ENCODE assay signal across 8 cellular contexts in the genomic region with DNA sequence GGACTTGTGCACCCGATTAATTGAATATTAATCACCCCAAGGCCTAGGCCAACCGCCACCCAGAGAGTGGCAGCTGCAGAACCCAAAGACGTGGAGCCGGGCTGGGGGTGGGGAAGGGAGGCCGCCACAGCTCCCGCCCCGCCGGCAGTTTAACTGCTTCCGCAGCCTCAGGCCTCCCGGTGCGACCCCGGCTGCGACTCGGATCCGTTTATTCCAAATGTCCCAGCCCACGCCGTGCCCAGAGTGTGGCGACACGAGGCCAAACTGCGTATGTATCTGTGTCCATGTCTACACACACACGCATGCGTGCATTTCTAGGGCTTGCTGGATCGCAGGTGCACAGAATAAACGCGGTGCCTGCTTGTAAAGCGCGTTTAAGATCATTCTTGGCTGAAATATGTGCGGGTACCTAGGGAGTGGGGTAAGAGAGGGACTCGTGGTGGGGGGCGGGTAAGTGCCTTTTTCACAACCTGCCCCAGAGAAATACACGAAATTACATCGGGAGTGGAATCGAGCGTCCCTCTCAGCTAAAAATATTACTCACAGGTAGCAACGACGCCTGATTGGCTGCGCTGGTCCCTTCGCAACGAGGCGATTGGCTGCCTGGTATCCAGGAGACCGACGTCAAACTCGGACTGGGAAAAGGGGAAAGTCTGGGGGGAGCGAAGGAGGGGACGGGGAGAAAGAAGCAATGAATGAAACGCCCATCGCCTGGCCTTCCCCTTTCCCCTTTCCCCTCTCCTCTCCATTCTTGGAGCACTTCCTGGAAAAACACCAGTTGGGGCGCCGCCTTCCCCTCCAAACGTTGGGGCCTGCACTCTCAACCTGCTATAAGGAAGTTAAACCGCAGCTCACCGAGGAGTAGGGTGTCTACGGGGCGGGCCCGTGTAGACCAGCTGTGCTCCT. TPM values are rescaled to one million over a fixed set of nuclear protein-coding genes. Genes with fewer than 3 reads are reported as not detected.
DNase-seq lines count a peak whose midpoint lies in the region; ATAC-seq, FAIRE-seq and TF ChIP-seq lines count a peak whose summit lies in the region.

No MANE protein-coding gene starts in this region.

- no peak for FAIRE-seq in D721Med (lab: Jason Lieb, UNC)

- TF ChIP-seq EP300 in Ishikawa (IDR thresholded peaks at IDR 0.05; ENCODE audit: borderline replicate concordance), result peak; percentile 43; the same call in 1 of the 2 replicates

- no peak for TF ChIP-seq RAD21 in Ishikawa (IDR thresholded peaks at IDR 0.05; ENCODE audit: low read depth)

- H3K9me3 ChIP-seq in mononuclear cell (ENCODE audit: low read depth, low read length), result no peaks in the 10 kb centered on the region

- no peak for TF ChIP-seq CTCF in D721Med (IDR thresholded peaks at IDR 0.05; ENCODE audit: insufficient read depth, missing control alignments)

- peak overlapping the region; percentile 99 for H3K27ac ChIP-seq in epithelial cell of prostate

- peak overlapping the region; percentile 80 for H3K4me3 ChIP-seq in mononuclear cell (ENCODE audit: low read length)

- H3K4me1 ChIP-seq in mononuclear cell (ENCODE audit: insufficient read depth, low read length), result peaks cover 47% of the 10 kb centered on the region

- ATAC-seq in GM21576 (IDR thresholded peaks at IDR 0.05; ENCODE audit: unreplicated experiment), result peak; percentile 27

- H3K27me3 ChIP-seq in mononuclear cell (ENCODE audit: insufficient read depth, low read length), result no peaks in the 10 kb centered on the region

- DNase-seq in D721Med (ENCODE audit: insufficient read length, low spot score) (peak; percentile 61), OCI-M1 (lab: John Stamatoyannopoulos, UW) (peak; percentile 96), activated T-cell treated with anti-CD3 and anti-CD28 coated beads for 48 hours (ENCODE audit: low read depth) (peak; percentile 75), epithelial cell of prostate (ENCODE audit: low read depth, low spot score) (peak; percentile 87)
- peak; percentile 57 to 78 for DNase-seq in stimulated activated CD8-positive, alpha-beta memory T cell treated with anti-CD3 and anti-CD28 coated beads, Interleukin-2, amount 100 ng/mL, for 48 hours (ENCODE audit: low read depth in 2 of 2)

TF ChIP-seq in Ishikawa, 13 proteins besides CTCF, POLR2A, EP300 and RAD21:
- 0 out of 2 replicates have a peak, but pooled peaks have one; percentile 27 for TF ChIP-seq YY1 (IDR thresholded peaks at IDR 0.05; ENCODE audit: low read depth)
- TF ChIP-seq NFIC (IDR thresholded peaks at IDR 0.05), result no peak
- TF ChIP-seq, protein P1, sequence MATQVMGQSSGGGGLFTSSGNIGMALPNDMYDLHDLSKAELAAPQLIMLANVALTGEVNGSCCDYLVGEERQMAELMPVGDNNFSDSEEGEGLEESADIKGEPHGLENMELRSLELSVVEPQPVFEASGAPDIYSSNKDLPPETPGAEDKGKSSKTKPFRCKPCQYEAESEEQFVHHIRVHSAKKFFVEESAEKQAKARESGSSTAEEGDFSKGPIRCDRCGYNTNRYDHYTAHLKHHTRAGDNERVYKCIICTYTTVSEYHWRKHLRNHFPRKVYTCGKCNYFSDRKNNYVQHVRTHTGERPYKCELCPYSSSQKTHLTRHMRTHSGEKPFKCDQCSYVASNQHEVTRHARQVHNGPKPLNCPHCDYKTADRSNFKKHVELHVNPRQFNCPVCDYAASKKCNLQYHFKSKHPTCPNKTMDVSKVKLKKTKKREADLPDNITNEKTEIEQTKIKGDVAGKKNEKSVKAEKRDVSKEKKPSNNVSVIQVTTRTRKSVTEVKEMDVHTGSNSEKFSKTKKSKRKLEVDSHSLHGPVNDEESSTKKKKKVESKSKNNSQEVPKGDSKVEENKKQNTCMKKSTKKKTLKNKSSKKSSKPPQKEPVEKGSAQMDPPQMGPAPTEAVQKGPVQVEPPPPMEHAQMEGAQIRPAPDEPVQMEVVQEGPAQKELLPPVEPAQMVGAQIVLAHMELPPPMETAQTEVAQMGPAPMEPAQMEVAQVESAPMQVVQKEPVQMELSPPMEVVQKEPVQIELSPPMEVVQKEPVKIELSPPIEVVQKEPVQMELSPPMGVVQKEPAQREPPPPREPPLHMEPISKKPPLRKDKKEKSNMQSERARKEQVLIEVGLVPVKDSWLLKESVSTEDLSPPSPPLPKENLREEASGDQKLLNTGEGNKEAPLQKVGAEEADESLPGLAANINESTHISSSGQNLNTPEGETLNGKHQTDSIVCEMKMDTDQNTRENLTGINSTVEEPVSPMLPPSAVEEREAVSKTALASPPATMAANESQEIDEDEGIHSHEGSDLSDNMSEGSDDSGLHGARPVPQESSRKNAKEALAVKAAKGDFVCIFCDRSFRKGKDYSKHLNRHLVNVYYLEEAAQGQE (IDR thresholded peaks at IDR 0.05; ENCODE audit: low read depth), result no peak
- TF ChIP-seq ZBTB7A (IDR thresholded peaks at IDR 0.05; ENCODE audit: low read depth), result peak; percentile 58; the same call in 1 of the 2 replicates
- no peak for TF ChIP-seq TEAD4 (IDR thresholded peaks at IDR 0.05)
- TF ChIP-seq, protein P2, sequence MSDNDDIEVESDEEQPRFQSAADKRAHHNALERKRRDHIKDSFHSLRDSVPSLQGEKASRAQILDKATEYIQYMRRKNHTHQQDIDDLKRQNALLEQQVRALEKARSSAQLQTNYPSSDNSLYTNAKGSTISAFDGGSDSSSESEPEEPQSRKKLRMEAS (IDR thresholded peaks at IDR 0.05), result peak; percentile 92
- no peak for TF ChIP-seq EGR1 (IDR thresholded peaks at IDR 0.05)
- TF ChIP-seq CEBPB (IDR thresholded peaks at IDR 0.05), result no peak
- TF ChIP-seq FOXM1 (IDR thresholded peaks at IDR 0.05; ENCODE audit: borderline replicate concordance, low read depth), result no peak
- peak; percentile 42; the same call in 1 of the 2 replicates for TF ChIP-seq TAF1 (IDR thresholded peaks at IDR 0.05; ENCODE audit: low read depth)
- peak; percentile 35; the same call in 1 of the 2 replicates for TF ChIP-seq TCF12 (IDR thresholded peaks at IDR 0.05; ENCODE audit: low read depth)
- TF ChIP-seq CREB1 (IDR thresholded peaks at IDR 0.05; ENCODE audit: low read depth), result no peak; the same call in 1 of the 2 replicates
- TF ChIP-seq, protein P3, sequence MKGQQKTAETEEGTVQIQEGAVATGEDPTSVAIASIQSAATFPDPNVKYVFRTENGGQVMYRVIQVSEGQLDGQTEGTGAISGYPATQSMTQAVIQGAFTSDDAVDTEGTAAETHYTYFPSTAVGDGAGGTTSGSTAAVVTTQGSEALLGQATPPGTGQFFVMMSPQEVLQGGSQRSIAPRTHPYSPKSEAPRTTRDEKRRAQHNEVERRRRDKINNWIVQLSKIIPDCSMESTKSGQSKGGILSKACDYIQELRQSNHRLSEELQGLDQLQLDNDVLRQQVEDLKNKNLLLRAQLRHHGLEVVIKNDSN (IDR thresholded peaks at IDR 0.05), result no peak

RNA-seq across cellular contexts. Expression of a gene that starts 1.0 kb away (rescaled TPM):
- 86.2 TPM for total RNA-seq in mononuclear cell

RNA-seq across cellular contexts. Expression of a gene that starts 31.8 kb away (rescaled TPM):
- total RNA-seq in mononuclear cell, result not detected

Comparison
In these comparisons a context has a peak if more than half of its experiments do, and no peak if none do; other contexts are left out.
1. Peak in every context shown above with its lines: DNase-seq, ATAC-seq, H3K4me3 ChIP-seq and H3K27ac ChIP-seq.